In genomic region chr7:42931447-42931833, GRCh38 we compare ENCODE assay signal across 8 cellular contexts. TPM values are rescaled to one million over a fixed set of nuclear protein-coding genes. Genes with fewer than 3 reads are reported as not detected.
DNase-seq lines count a peak whose midpoint lies in the region; ATAC-seq and TF ChIP-seq lines count a peak whose summit lies in the region.

No MANE protein-coding gene starts in this region.

- H2AFZ ChIP-seq in hepatocyte: peak overlapping the region; percentile 71

- H3K27me3 Mint-ChIP-seq in activated B cell treated with CpG ODN at 0.5 μM for 24 hours: no peaks in the 10 kb centered on the region

- peak overlapping the region; percentile 82 for H3K27ac ChIP-seq in hepatocyte

- peaks cover 61% of the 10 kb centered on the region for H3K4me1 Mint-ChIP-seq in activated B cell treated with CpG ODN at 0.5 μM for 24 hours

- peak overlapping the region; percentile 78 for H3K4me2 ChIP-seq in hepatocyte

- peaks cover 38% of the 10 kb centered on the region for H4K20me1 ChIP-seq in hepatocyte (ENCODE audit: insufficient read depth, poor library complexity, severe bottlenecking)

- no peaks in the 10 kb centered on the region for H3K27me3 ChIP-seq in hepatocyte

- POLR2A ChIA-PET in activated B cell treated with CpG ODN at 0.5 μM for 24 hours (lab: Charles Lee): interaction anchor here (0.9 to 2.3 kb wide), 14 partner anchors 9 to 653 kb away, joined by 3 to 23 read pairs (median 4); partner anchors contain the start of genes C7orf25 and STK17A

- no peaks in the 10 kb centered on the region for H3K9me3 Mint-ChIP-seq in activated B cell treated with CpG ODN at 0.5 μM for 24 hours

- peak overlapping the region; percentile 57 for H3K4me3 ChIP-seq in hepatocyte

- peak overlapping the region; percentile 100 for H3K4me3 Mint-ChIP-seq in activated B cell treated with CpG ODN at 0.5 μM for 24 hours

- peaks cover 16% of the 10 kb centered on the region for H3K4me1 ChIP-seq in hepatocyte (ENCODE audit: insufficient read depth)

- no peak for TF ChIP-seq CTCF in activated B cell treated with CpG ODN at 0.5 μM for 24 hours (IDR thresholded peaks at IDR 0.05)
- no peak for TF ChIP-seq CTCF in hepatocyte (IDR thresholded peaks at IDR 0.05; ENCODE audit: poor library complexity)

- peak; percentile 62 for DNase-seq in DMS 273 (lab: John Stamatoyannopoulos, UW; ENCODE audit: unreplicated experiment)
- DNase-seq in DMS 273 treated with DMSO at 0.1 percent for 48 hours (lab: John Stamatoyannopoulos, UW): no peak
- DNase-seq in activated B cell treated with CpG ODN at 0.5 μM for 24 hours: no peak
- no peak for DNase-seq in hepatocyte (ENCODE audit: low spot score)
- DNase-seq in stimulated activated naive CD8-positive, alpha-beta T cell treated with anti-CD3 and anti-CD28 coated beads, Interleukin-15, Interleukin-2, amounts not matched to agents 100 U/mL and 50 U/mL, for 24 hours: peak; percentile 13
- no peak for DNase-seq in SHP77 (lab: John Stamatoyannopoulos, UW)
- no peak for DNase-seq in NCI-H2029 treated with DMSO at 0.1 percent for 48 hours (lab: John Stamatoyannopoulos, UW)

- no peak for ATAC-seq in activated B cell treated with CpG ODN at 0.5 μM for 24 hours (ENCODE audit: low read depth)
- ATAC-seq in stimulated activated naive CD8-positive, alpha-beta T cell treated with anti-CD3 and anti-CD28 coated beads, Interleukin-15, Interleukin-2, amounts not matched to agents 100 U/mL and 50 U/mL, for 24 hours: no peak
- no peak for ATAC-seq in HG03039 (IDR thresholded peaks at IDR 0.05; ENCODE audit: unreplicated experiment)

- H3K9me2 ChIP-seq in hepatocyte (replicated peaks; ENCODE audit: insufficient read depth): no peaks in the 10 kb centered on the region

- peaks cover 45% of the 10 kb centered on the region for H3K36me3 Mint-ChIP-seq in activated B cell treated with CpG ODN at 0.5 μM for 24 hours (ENCODE audit: low read depth)

- 2% methylated on average over 11 of the region's 12 CpGs for WGBS in hepatocyte (ENCODE audit: low lambda C conversion rate, missing lambda C conversion rate)

- no peaks in the 10 kb centered on the region for H3K9me3 ChIP-seq in hepatocyte (ENCODE audit: low read depth)

- peak overlapping the region; percentile 97 for H3K27ac Mint-ChIP-seq in activated B cell treated with CpG ODN at 0.5 μM for 24 hours

- intact Hi-C loops in activated B cell treated with CpG ODN at 0.5 μM for 24 hours (cut with micrococcal nuclease): loop anchor here (5.0 kb wide), 1 partner anchor 1049 kb away; no protein-coding TSS in a partner anchor

- H3K79me2 ChIP-seq in hepatocyte: peaks cover 84% of the 10 kb centered on the region

- H3K36me3 ChIP-seq in hepatocyte (replicated peaks; ENCODE audit: insufficient read depth, low read depth): no peaks in the 10 kb centered on the region

- CTCF ChIA-PET in activated B cell treated with CpG ODN at 0.5 μM for 24 hours (lab: Charles Lee): interaction anchor here (1.3 to 2.8 kb wide), 4 partner anchors 10 to 907 kb away, joined by 3 to 23 read pairs (median 8); partner anchors contain the start of gene STK17A

RNA-seq across cellular contexts. Expression of gene PSMA2, which starts 0.5 kb away (rescaled TPM):
- total RNA-seq in activated B cell treated with CpG ODN at 0.5 μM for 24 hours (88.1 and 109 TPM in 2 replicates), hepatocyte (117 and 118 TPM in 2 replicates)
- polyA plus RNA-seq in hepatocyte: 213 and 217 TPM in 2 replicates

RNA-seq across cellular contexts. Expression of gene MRPL32, which starts 0.7 kb away (rescaled TPM):
- 38.8 and 39.5 TPM in 2 replicates for total RNA-seq in activated B cell treated with CpG ODN at 0.5 μM for 24 hours
- total RNA-seq in hepatocyte: 67.4 and 70.0 TPM in 2 replicates
- 59.9 and 69.2 TPM in 2 replicates for polyA plus RNA-seq in hepatocyte

RNA-seq across cellular contexts. Expression of gene C7orf25, which starts 19.6 kb away (rescaled TPM):
- 4.5 and 5.5 TPM in 2 replicates for total RNA-seq in activated B cell treated with CpG ODN at 0.5 μM for 24 hours
- 5.9 and 9.9 TPM in 2 replicates for total RNA-seq in hepatocyte
- polyA plus RNA-seq in hepatocyte: 2.4 and 3.9 TPM in 2 replicates

Comparison
In these comparisons a context has a peak if more than half of its experiments do, and no peak if none do; other contexts are left out.
1. DNase-seq: peak in DMS 273 (single experiment) and stimulated activated naive CD8-positive, alpha-beta T cell treated with anti-CD3 and anti-CD28 coated beads, Interleukin-15, Interleukin-2, amounts not matched to agents 100 U/mL and 50 U/mL, for 24 hours (single experiment); none in DMS 273 treated with DMSO at 0.1 percent for 48 hours (single experiment), activated B cell treated with CpG ODN at 0.5 μM for 24 hours (single experiment), hepatocyte (single experiment), SHP77 (0 of 2) and NCI-H2029 treated with DMSO at 0.1 percent for 48 hours (single experiment).